17 cellular contexts compared by ENCODE assay signal in the genomic region with DNA sequence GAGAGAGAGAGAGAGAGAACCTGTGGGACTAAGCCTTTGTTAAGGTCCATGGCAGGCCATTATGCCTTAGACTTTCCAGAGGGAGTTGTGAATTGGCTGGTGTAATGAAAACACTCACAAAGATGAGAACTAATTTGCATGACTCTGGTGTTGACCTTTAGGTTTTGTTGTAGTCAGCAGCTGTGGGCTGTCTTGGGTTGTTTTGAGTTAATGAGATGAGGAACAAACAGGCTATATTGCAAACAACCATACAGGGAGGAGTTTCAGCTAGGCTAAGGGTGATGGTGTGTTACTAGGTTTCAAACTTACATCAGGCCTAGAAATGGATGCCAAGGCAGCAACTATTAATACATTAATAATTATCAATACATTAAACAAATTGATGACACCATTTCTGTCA. TPM values are rescaled to one million over a fixed set of nuclear protein-coding genes. Genes with fewer than 3 reads are reported as not detected.
DNase-seq lines count a peak whose midpoint lies in the region; ATAC-seq and TF ChIP-seq lines count a peak whose summit lies in the region.
"Had no signal": no experiment of that assay in that cellular context is flagged by ENCODE, and none has a peak within 500 bp of the region (broad histone marks: within the 10 kb centered on the region; RNA-seq: fewer than 3 reads in every experiment).

No MANE protein-coding gene starts in this region.

- no peaks in the 10 kb centered on the region for H3K9me3 ChIP-seq in SU-DHL-6 (ENCODE audit: insufficient read depth, low read length)
- H3K9me3 ChIP-seq in smooth muscle cell (replicated peaks; ENCODE audit: low read depth), result no peaks in the 10 kb centered on the region
- H3K9me3 ChIP-seq in mammary epithelial cell (replicated peaks; ENCODE audit: insufficient read depth, low read length), result no peaks in the 10 kb centered on the region
- H3K9me3 ChIP-seq: BLaER1, Caco-2 had no signal

- H3K27me3 ChIP-seq in SU-DHL-6 (ENCODE audit: low read length) (no peaks in the 10 kb centered on the region), smooth muscle cell (ENCODE audit: low read depth) (no peaks in the 10 kb centered on the region), mammary epithelial cell (ENCODE audit: insufficient read depth, low read length) (no peaks in the 10 kb centered on the region)
- H3K27me3 ChIP-seq: BLaER1 had no signal

- H3K9ac ChIP-seq in SU-DHL-6 (ENCODE audit: low read length), result no peak overlapping the region
- H3K9ac ChIP-seq in smooth muscle cell (ENCODE audit: low read depth), result no peak overlapping the region
- H3K9ac ChIP-seq in mammary epithelial cell (ENCODE audit: insufficient read depth, low read length), result no peak overlapping the region
- H3K9ac ChIP-seq: BLaER1, GM23248, KMS-11 had no signal

- H2AFZ ChIP-seq in SU-DHL-6 (ENCODE audit: low read depth, low read length, severe bottlenecking) (peak overlapping the region; percentile 22), smooth muscle cell (ENCODE audit: low read depth) (no peak overlapping the region), mammary epithelial cell (ENCODE audit: low read depth, low read length) (no peak overlapping the region)
- H2AFZ ChIP-seq: GM23248 had no signal

- in situ Hi-C loops in mammary epithelial cell (cut with MboI; ENCODE audit: low sequenced_read_pairs in 2 of 2), result no loop called here

- no peak overlapping the region for H3K27ac ChIP-seq in SU-DHL-6 (ENCODE audit: low read depth, low read length)
- no peak overlapping the region for H3K27ac ChIP-seq in smooth muscle cell (ENCODE audit: low read depth)
- H3K27ac ChIP-seq in mammary epithelial cell (ENCODE audit: insufficient read depth, low read depth, low read length), result no peak overlapping the region
- H3K27ac ChIP-seq: BLaER1, GM23248, KMS-11 had no signal

- H4K20me1 ChIP-seq in SU-DHL-6 (ENCODE audit: low read depth, low read length) (no peaks in the 10 kb centered on the region), smooth muscle cell (ENCODE audit: low read depth) (no peaks in the 10 kb centered on the region), mammary epithelial cell (ENCODE audit: insufficient read depth, low read length) (no peaks in the 10 kb centered on the region)
- H4K20me1 ChIP-seq: BLaER1 had no signal

- DNase-seq in smooth muscle cell (lab: John Stamatoyannopoulos, UW; ENCODE audit: unreplicated experiment), result no peak
- DNase-seq in mammary epithelial cell, result no peak
- DNase-seq: 8988T; AML-193; Caco-2; CD8-positive, alpha-beta memory T cell; DMS53; GF-D8; GM23248; H7 had no signal

- H3K4me1 ChIP-seq in smooth muscle cell (ENCODE audit: low read depth) (no peaks in the 10 kb centered on the region), mammary epithelial cell (ENCODE audit: insufficient read depth, low read length) (no peaks in the 10 kb centered on the region)
- H3K4me1 ChIP-seq: BLaER1, Caco-2 had no signal

- H3K4me2 ChIP-seq in SU-DHL-6 (ENCODE audit: low read depth, low read length, poor library complexity, severe bottlenecking), result no peak overlapping the region
- H3K4me2 ChIP-seq in smooth muscle cell, result no peak overlapping the region
- no peak overlapping the region for H3K4me2 ChIP-seq in mammary epithelial cell (ENCODE audit: insufficient read depth, low read depth, low read length)
- H3K4me2 ChIP-seq: BLaER1, KMS-11 had no signal

- TF ChIP-seq CTCF in SU-DHL-6 (IDR thresholded peaks at IDR 0.05; ENCODE audit: insufficient read depth, low read length, poor library complexity, severe bottlenecking) (no peak), smooth muscle cell (IDR thresholded peaks at IDR 0.05; ENCODE audit: borderline replicate concordance, insufficient read depth, poor library complexity, severe bottlenecking) (no peak), mammary epithelial cell (conservative IDR thresholded peaks at IDR 0.05 in 1 of 2, IDR thresholded peaks at IDR 0.05 in 1 of 2; ENCODE audit: extremely low read depth in 1 of 2, insufficient read depth in 1 of 2, low read depth in 1 of 2, low read length in 2 of 2) (no peak)

- peak; percentile 58 for ATAC-seq in GM18867 (IDR thresholded peaks at IDR 0.05; ENCODE audit: unreplicated experiment)
- ATAC-seq in GM21447 (IDR thresholded peaks at IDR 0.05; ENCODE audit: unreplicated experiment), result peak; percentile 55
- ATAC-seq in HG03354 (IDR thresholded peaks at IDR 0.05; ENCODE audit: poor library complexity, severe bottlenecking, unreplicated experiment), result peak; percentile 67
- no peak for ATAC-seq in GM19328 (IDR thresholded peaks at IDR 0.05; ENCODE audit: unreplicated experiment)

- H3K79me2 ChIP-seq in SU-DHL-6 (ENCODE audit: insufficient read depth, low read length) (no peaks in the 10 kb centered on the region), smooth muscle cell (ENCODE audit: low read depth) (no peaks in the 10 kb centered on the region), mammary epithelial cell (ENCODE audit: insufficient read depth, low read length) (no peaks in the 10 kb centered on the region)

- H3F3A ChIP-seq in SU-DHL-6 (ENCODE audit: insufficient read depth) (no peaks in the 10 kb centered on the region), smooth muscle cell (ENCODE audit: low read depth) (no peaks in the 10 kb centered on the region)

- H3K36me3 ChIP-seq in SU-DHL-6 (ENCODE audit: low read length), result no peaks in the 10 kb centered on the region
- no peaks in the 10 kb centered on the region for H3K36me3 ChIP-seq in smooth muscle cell (ENCODE audit: low read depth)
- no peaks in the 10 kb centered on the region for H3K36me3 ChIP-seq in mammary epithelial cell (ENCODE audit: insufficient read depth, low read length)
- H3K36me3 ChIP-seq: BLaER1 had no signal

- dilution Hi-C loops in mammary epithelial cell (cut with HindIII; ENCODE audit: low sequenced_read_pairs), result no loop called here

- H3K9me2 ChIP-seq in SU-DHL-6 (replicated peaks; ENCODE audit: insufficient read depth, low read length), result no peaks in the 10 kb centered on the region

- H3K4me3 ChIP-seq in SU-DHL-6 (ENCODE audit: insufficient read depth, low read length, poor library complexity, severe bottlenecking) (no peak overlapping the region), smooth muscle cell (no peak overlapping the region), mammary epithelial cell (replicated peaks in 1 of 3; ENCODE audit: insufficient read depth in 1 of 3, low read depth in 2 of 3, low read length in 3 of 3) (no peak overlapping the region)
- H3K4me3 ChIP-seq: BLaER1, GM23248 had no signal

- intact Hi-C loops in mammary epithelial cell (cut with micrococcal nuclease), result no loop called here

- BruUV-seq in mammary epithelial cell (replicated peaks; lab: Mats Ljungman, UMichigan), result no TSS peak

- CTCF ChIA-PET in mammary epithelial cell (lab: Charles Lee; ENCODE audit: low non-redundant PET), result no interaction called here

RNA-seq across cellular contexts. Expression of gene ATXN7L3B, which starts 26.3 kb away (rescaled TPM):
- total RNA-seq in smooth muscle cell, result 30.7 and 34.6 TPM in 2 replicates
- 21.8 and 25.4 TPM in 2 replicates for polyA plus RNA-seq in smooth muscle cell
- 10 to 100 TPM; 22.0 to 22.2 TPM for total RNA-seq in mammary epithelial cell
- polyA plus RNA-seq in mammary epithelial cell, result 11.3 TPM
- polyA minus RNA-seq in mammary epithelial cell, result 22.9 TPM
